Comparison of ENCODE assay signal across 19 cellular contexts in the genomic region with DNA sequence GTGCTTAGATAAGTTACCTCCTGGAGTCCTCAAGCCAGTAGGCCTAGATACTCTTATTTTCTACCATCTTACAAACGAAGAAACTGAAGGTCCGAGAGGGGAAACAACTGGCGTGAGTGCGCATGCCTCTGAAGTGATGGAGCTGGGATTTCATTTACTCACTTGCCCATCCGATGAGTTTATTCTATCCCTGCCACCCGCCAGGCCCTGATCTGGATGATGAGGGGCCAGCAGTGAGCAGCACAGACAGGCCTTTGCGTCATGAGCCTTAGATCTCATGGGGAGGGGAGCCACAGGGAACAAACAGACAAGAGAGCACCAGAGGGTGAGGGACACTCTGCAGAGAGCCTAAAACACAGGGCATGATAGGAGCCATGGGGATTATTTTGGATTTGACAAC. TPM values are rescaled to one million over a fixed set of nuclear protein-coding genes. Genes with fewer than 3 reads are reported as not detected.
DNase-seq lines count a peak whose midpoint lies in the region; ATAC-seq, FAIRE-seq and TF ChIP-seq lines count a peak whose summit lies in the region.
"Had no signal": no experiment of that assay in that cellular context is flagged by ENCODE, and none has a peak within 500 bp of the region (broad histone marks: within the 10 kb centered on the region; RNA-seq: fewer than 3 reads in every experiment).

No MANE protein-coding gene starts in this region.

- no peak overlapping the region for H3K4me3 Mint-ChIP-seq in WTC11
- H3K4me3 Mint-ChIP-seq: CD4-positive, alpha-beta memory T cell; GM23338 had no signal

- no peaks in the 10 kb centered on the region for H3K27me3 ChIP-seq in H1 (replicated peaks in 1 of 4; ENCODE audit: control insufficient read depth in 3 of 4, extremely low read depth in 1 of 4, insufficient read depth in 3 of 4, low read length in 3 of 4)
- H3K27me3 ChIP-seq in suprapubic skin = no peaks in the 10 kb centered on the region
- H3K27me3 ChIP-seq in ovary = no peaks in the 10 kb centered on the region

- H3K36me3 ChIP-seq in H1 (ENCODE audit: control insufficient read depth in 2 of 4, insufficient read depth in 4 of 4, low read length in 3 of 4) = no peaks in the 10 kb centered on the region
- peaks cover 10% of the 10 kb centered on the region for H3K36me3 ChIP-seq in suprapubic skin
- H3K36me3 ChIP-seq in ovary = no peaks in the 10 kb centered on the region

- no peaks in the 10 kb centered on the region for H3K79me1 ChIP-seq in H1 (ENCODE audit: low read depth, low read length)

- CTCF ChIA-PET in RWPE1 (lab: Yijun Ruan, JAX) (interaction anchor here (0.6 to 1.1 kb wide), 2 partner anchors 36 to 669 kb away, joined by 3 read pairs; no protein-coding TSS in a partner anchor), WTC11 (lab: Charles Lee) (interaction anchor here (1.3 kb wide), 1 partner anchor 34 kb away, joined by 3 read pairs; a partner anchor contains a TSS), H1 (lab: Charles Lee; ENCODE audit: partially characterized antibody) (interaction anchor here (0.7 to 2.0 kb wide), 4 partner anchors 30 to 55 kb away, joined by 3 to 6 read pairs (median 4); no protein-coding TSS in a partner anchor)

- intact Hi-C loops in ovary (cut with DNase I) = no loop called here

- no peak for TF ChIP-seq RAD21 in H1 (IDR thresholded peaks at IDR 0.05 in 1 of 2, conservative IDR thresholded peaks at IDR 0.05 in 1 of 2; ENCODE audit: low read depth in 2 of 2, low read length in 2 of 2)

- H3K9me3 ChIP-seq in H1 (ENCODE audit: insufficient read depth in 2 of 2, low read depth in 1 of 2, low read length in 1 of 2) (no peaks in the 10 kb centered on the region), suprapubic skin (no peaks in the 10 kb centered on the region), ovary (no peaks in the 10 kb centered on the region)

- H3K9me3 Mint-ChIP-seq in WTC11 = no peaks in the 10 kb centered on the region
- H3K9me3 Mint-ChIP-seq: CD4-positive, alpha-beta memory T cell; GM23338 had no signal

- no peak for FAIRE-seq in H1 (lab: Jason Lieb, UNC)
- FAIRE-seq: GM12891, GM18507, H54 had no signal

- H4K8ac ChIP-seq in H1 (ENCODE audit: extremely low read depth, insufficient read depth, low read length) = peak overlapping the region; percentile 8; the same call in 1 of the 2 replicates

- peaks cover 0 to 2% (median 0%) of the 10 kb centered on the region in 4 experiments; a peak in 2 of 7 replicates for H3K4me1 ChIP-seq in H1 (replicated peaks in 1 of 4; ENCODE audit: control insufficient read depth in 3 of 4, insufficient read depth in 4 of 4, low read length in 3 of 4)
- H3K4me1 ChIP-seq in suprapubic skin = peaks cover 21% of the 10 kb centered on the region
- H3K4me1 ChIP-seq in ovary (ENCODE audit: insufficient read depth) = no peaks in the 10 kb centered on the region

- no peak overlapping the region for H4K91ac ChIP-seq in H1 (replicated peaks; ENCODE audit: insufficient read length, low read length)

- no peak overlapping the region for H2BK5ac ChIP-seq in H1 (ENCODE audit: low read depth, low read length)

- H3K27ac ChIP-seq in RWPE1 (peak overlapping the region; percentile 84), H1 (ENCODE audit: low read depth, low read length) (no peak overlapping the region), suprapubic skin (no peak overlapping the region), ovary (no peak overlapping the region)

- no peak overlapping the region for H3K18ac ChIP-seq in H1 (ENCODE audit: extremely low read depth, low read length)

- no peak overlapping the region for H2BK20ac ChIP-seq in H1 (ENCODE audit: low read length)

- POLR2A ChIA-PET in RWPE1 (lab: Yijun Ruan, JAX; ENCODE audit: low non-redundant PET) = interaction anchor here (0.6 kb wide), 1 partner anchor 1114 kb away, joined by 3 read pairs; no protein-coding TSS in a partner anchor
- POLR2A ChIA-PET in WTC11 (lab: Charles Lee) = interaction anchor here (0.5 kb wide), 1 partner anchor 66 kb away, joined by 7 read pairs; no protein-coding TSS in a partner anchor
- POLR2A ChIA-PET in H1 (lab: Charles Lee; ENCODE audit: partially characterized antibody) = interaction anchor here (0.9 to 1.4 kb wide), 2 partner anchors 87 to 427 kb away, joined by 3 to 4 read pairs; no protein-coding TSS in a partner anchor

- H3K4me3 ChIP-seq in H1 (ENCODE audit: extremely low read depth in 1 of 4, insufficient read depth in 2 of 4, low read depth in 3 of 4, low read length in 4 of 4) (no peak overlapping the region), suprapubic skin (no peak overlapping the region), ovary (no peak overlapping the region)
- H3K4me3 ChIP-seq: GM23338 had no signal

- no peaks in the 10 kb centered on the region for H3K27me3 Mint-ChIP-seq in WTC11 (ENCODE audit: low read depth)

- no peak for TF ChIP-seq POLR2A in H1 (IDR thresholded peaks at IDR 0.05; ENCODE audit: control extremely low read depth in 1 of 2, low read depth in 2 of 2, low read length in 2 of 2)
- no peak for TF ChIP-seq POLR2A in suprapubic skin (IDR thresholded peaks at IDR 0.05)
- no peak for TF ChIP-seq POLR2A in ovary (IDR thresholded peaks at IDR 0.05)

- no peak overlapping the region for H3K9ac ChIP-seq in H1 (replicated peaks in 1 of 4; ENCODE audit: extremely low read depth in 1 of 4, low read depth in 3 of 4, low read length in 3 of 4)

- no peaks in the 10 kb centered on the region for H3K4me1 Mint-ChIP-seq in WTC11
- H3K4me1 Mint-ChIP-seq: CD4-positive, alpha-beta memory T cell; GM23338 had no signal

- H3K36me3 Mint-ChIP-seq in WTC11 = no peaks in the 10 kb centered on the region

- 92% methylated on average over 7 of the region's 7 CpGs; no CpG with 5 or more reads in 1 of the 2 experiments for WGBS in H1 (ENCODE audit: extremely low coverage in 1 of 2, insufficient coverage in 1 of 2, insufficient read length in 1 of 2, insufficient replicate concordance in 2 of 2, low coverage in 1 of 2, low lambda C conversion rate in 2 of 2, missing lambda C conversion rate in 1 of 2), 2 experiments
- WGBS in suprapubic skin = 98% methylated on average over 7 of the region's 7 CpGs
- 87 to 97% (median 97%) methylated on average over 7 of the region's 7 CpGs for WGBS in ovary, 3 donors

- no peak overlapping the region for H2AK5ac ChIP-seq in H1 (ENCODE audit: low read depth, low read length)

- H3K23me2 ChIP-seq in H1 (ENCODE audit: low read depth, low read length) = no peaks in the 10 kb centered on the region

- H3K4ac ChIP-seq in H1 (replicated peaks; ENCODE audit: insufficient read length, low read depth, low read length) = no peak overlapping the region

- no peak for ATAC-seq in WTC11
- ATAC-seq: GM23338 had no signal

- H3K56ac ChIP-seq in H1 (replicated peaks; ENCODE audit: insufficient read length, low read depth, low read length) = no peak overlapping the region

- no peaks in the 10 kb centered on the region for H3K79me2 ChIP-seq in H1 (ENCODE audit: control insufficient read depth in 1 of 2, insufficient read depth in 2 of 2, low read length in 2 of 2)

- no peak overlapping the region for H3K4me2 ChIP-seq in H1 (ENCODE audit: insufficient read depth in 1 of 2, low read depth in 2 of 2, low read length in 2 of 2)
- H3K4me2 ChIP-seq: GM23338 had no signal

- peak overlapping the region; percentile 58; the same call in 1 of the 2 replicates for H3K27ac Mint-ChIP-seq in WTC11

- H2BK120ac ChIP-seq in H1 (replicated peaks; ENCODE audit: low read depth, low read length) = no peak overlapping the region

- H2BK12ac ChIP-seq in H1 (ENCODE audit: low read depth, low read length) = no peak overlapping the region

- DNase-seq in RWPE1 (ENCODE audit: low spot score) = no peak
- DNase-seq in WTC11 (ENCODE audit: low spot score) = no peak
- DNase-seq in H1 (ENCODE audit: low read depth in 1 of 2, low spot score in 2 of 2) = no peak
- peak; percentile 13 to 55 for DNase-seq in suprapubic skin (ENCODE audit: low spot score in 2 of 2)
- no peak for DNase-seq in ovary
- DNase-seq in NCI-H146 (lab: John Stamatoyannopoulos, UW) = no peak
- no peak for DNase-seq in SIG-M5 (lab: John Stamatoyannopoulos, UW)
- DNase-seq: C1 segment of cervical spinal cord; Calu3; CD4-positive, alpha-beta memory T cell; COR-L47; DMS53; DMS79 treated with DMSO at 0.1 percent for 48 hours; GF-D8; HCEC 1CT had no signal

- H4K20me1 ChIP-seq in H1 (replicated peaks in 1 of 2; ENCODE audit: control insufficient read depth in 1 of 2, insufficient read depth in 2 of 2, low read length in 2 of 2) = no peaks in the 10 kb centered on the region

- no peak overlapping the region for H3K14ac ChIP-seq in H1 (ENCODE audit: insufficient read length)

- H2BK15ac ChIP-seq in H1 (ENCODE audit: low read length) = no peak overlapping the region

- no peak for TF ChIP-seq CTCF in RWPE1 (conservative IDR thresholded peaks at IDR 0.05; ENCODE audit: low read depth)
- TF ChIP-seq CTCF in WTC11 (IDR thresholded peaks at IDR 0.05) = no peak
- TF ChIP-seq CTCF in H1 (IDR thresholded peaks at IDR 0.05; ENCODE audit: control extremely low read depth in 1 of 3, insufficient read depth in 1 of 3, low read depth in 1 of 3, low read length in 3 of 3) = no peak
- no peak for TF ChIP-seq CTCF in suprapubic skin (IDR thresholded peaks at IDR 0.05)
- TF ChIP-seq CTCF in ovary (IDR thresholded peaks at IDR 0.05) = no peak

- H4K5ac ChIP-seq in H1 (ENCODE audit: insufficient read length, low read depth, low read length) = no peak overlapping the region

- no peak overlapping the region for H3K23ac ChIP-seq in H1 (ENCODE audit: insufficient read length)

- TF ChIP-seq EP300 in H1 (IDR thresholded peaks at IDR 0.05; ENCODE audit: borderline replicate concordance in 1 of 2, low read depth in 2 of 2, low read length in 2 of 2) = no peak
- TF ChIP-seq EP300 in suprapubic skin (IDR thresholded peaks at IDR 0.05) = no peak
- TF ChIP-seq EP300 in ovary (IDR thresholded peaks at IDR 0.05) = no peak

- H2AFZ ChIP-seq in H1 (ENCODE audit: low read length) = no peak overlapping the region
- H2AFZ ChIP-seq: GM23338 had no signal

TF ChIP-seq in WTC11, 78 proteins besides CTCF, POLR2A, EP300 and RAD21 (continues in another document):
- TF ChIP-seq ZNF219 (CRISPR knock-in tag; IDR thresholded peaks at IDR 0.05; ENCODE audit: borderline replicate concordance) = no peak

TF ChIP-seq in H1, 55 proteins besides CTCF, POLR2A, EP300 and RAD21 (continues in another document):
- TF ChIP-seq SP4 (IDR thresholded peaks at IDR 0.05; ENCODE audit: low read length) = no peak

RNA-seq across cellular contexts. Expression of a gene that starts 34.1 kb away (rescaled TPM):
- 30.2 to 37.4 TPM (median 33.9 TPM) in 3 replicates for total RNA-seq in WTC11 (2021)
- 24.6 and 25.6 TPM in 2 replicates for total RNA-seq in H1 (2021; fragmentation: NEBNext Ultra II Directional; extraction: Animal tissue kit (Norgen Biotek cat#: 25700))
- polyA plus RNA-seq in H1 (2011; rRNA removed) = 30.9 and 36.4 TPM in 2 replicates
- 21.7 TPM for polyA plus RNA-seq in H1 (2011; cell fraction: cytosol; rRNA removed)
- polyA plus RNA-seq in H1 (2011; cell fraction: nucleus; rRNA removed) = 65.2 TPM
- polyA plus RNA-seq in H1 (2012, experiment 1 of 2) = 13.3 to 27.8 TPM (median 23.7 TPM) in 4 replicates
- 25.4 TPM for polyA plus RNA-seq in H1 (2012, experiment 2 of 2)
- 24.7 TPM for polyA plus RNA-seq in H1 (2013, experiment 1 of 2)
- polyA plus RNA-seq in H1 (2013, experiment 2 of 2) = 24.9 TPM
- 18.3 and 19.1 TPM in 2 replicates for polyA minus RNA-seq in H1 (2011; rRNA and poly(A)+ RNA removed)
- polyA minus RNA-seq in H1 (2011; cell fraction: cytosol; rRNA and poly(A)+ RNA removed) = 19.2 TPM
- 24.4 TPM for polyA minus RNA-seq in H1 (2011; cell fraction: nucleus; rRNA and poly(A)+ RNA removed)
- total RNA-seq in suprapubic skin = 10 to 100 TPM; 17.2 to 26.0 (median 21.4) TPM
- total RNA-seq in ovary = 10 to 100 TPM in 6 of 7 donors, 1 to 10 TPM in 1; 9.4 to 21.2 (median 17.9) TPM
- 10 to 100 TPM in 1 of 2 donors, 1 to 10 TPM in 1; 6.2 to 17.2 TPM for polyA plus RNA-seq in ovary

Comparison
In these comparisons a context has a peak if more than half of its experiments do, and no peak if none do; other contexts are left out.
1. DNase-seq: peak in suprapubic skin (2 of 2); none in RWPE1 (single experiment), WTC11 (single experiment), H1 (0 of 2), ovary (0 of 5), NCI-H146 (single experiment) and SIG-M5 (single experiment).